20 cellular contexts compared by ENCODE assay signal in genomic region chr11:12211331-12212065, GRCh38.
DNase-seq lines count a peak whose midpoint lies in the region; ATAC-seq, FAIRE-seq and TF ChIP-seq lines count a peak whose summit lies in the region.
"Had no signal": no experiment of that assay in that cellular context is flagged by ENCODE, and none has a peak within 500 bp of the region (broad histone marks: within the 10 kb centered on the region; RNA-seq: fewer than 3 reads in every experiment).

No MANE protein-coding gene starts in this region.

- H3K4me1 Mint-ChIP-seq in T-helper 1 cell treated with Interleukin-12 subunit alpha and Interleukin-12 subunit beta and Interleukin-4 antibody, amounts not matched to agents 30 μg/mL and 1 μg/mL, for 36 hours (ENCODE audit: low read depth) = peaks cover 34% of the 10 kb centered on the region
- peaks cover 14 to 28% of the 10 kb centered on the region in 2 donors for H3K4me1 Mint-ChIP-seq in stimulated activated naive B cell treated with anti-CD40 and anti-IgM and Interleukin-4, amounts not matched to agents 10 μg/mL and 1 μg/mL and 100 μg/mL, for 72 hours

- SMC1A ChIA-PET in GM12878 (lab: Charles Lee; ENCODE audit: uncharacterized antibody, unreplicated experiment) = interaction anchor here (2.1 kb wide), 1 partner anchor 12 kb away, joined by 6 read pairs; no protein-coding TSS in a partner anchor

- no peaks in the 10 kb centered on the region for H3K79me2 ChIP-seq in GM12878 (ENCODE audit: control insufficient read depth, insufficient read depth, low read length)

- TF ChIP-seq CTCF in GM12878 (IDR thresholded peaks at IDR 0.05 in 2 of 3, conservative IDR thresholded peaks at IDR 0.05 in 1 of 3; ENCODE audit: control insufficient read depth in 2 of 3, extremely low read depth in 1 of 3, insufficient read depth in 1 of 3, low read depth in 3 of 3, low read length in 3 of 3) (no peak), breast epithelium (IDR thresholded peaks at IDR 0.05) (no peak)

- H3K36me3 ChIP-seq in GM12878 (ENCODE audit: control insufficient read depth in 2 of 2, insufficient read depth in 2 of 2, low read length in 1 of 2) = no peaks in the 10 kb centered on the region
- H3K36me3 ChIP-seq in breast epithelium = no peaks in the 10 kb centered on the region
- H3K36me3 ChIP-seq: prostate gland had no signal

- H3K27me3 Mint-ChIP-seq in T-helper 1 cell treated with Interleukin-12 subunit alpha and Interleukin-12 subunit beta and Interleukin-4 antibody, amounts not matched to agents 30 μg/mL and 1 μg/mL, for 36 hours (ENCODE audit: low read depth) = no peaks in the 10 kb centered on the region
- H3K27me3 Mint-ChIP-seq in stimulated activated naive B cell treated with anti-CD40 and anti-IgM and Interleukin-4, amounts not matched to agents 10 μg/mL and 1 μg/mL and 100 μg/mL, for 72 hours = peaks cover 24 to 48% of the 10 kb centered on the region in 2 donors
- H3K27me3 Mint-ChIP-seq: activated naive CD8-positive, alpha-beta T cell treated with anti-CD3 and anti-CD28 coated beads, Interleukin-2, amount 10 ng/mL, durations not matched to agents 7 days and 5 days; activated T-cell treated with anti-CD3 and anti-CD28 coated beads, Interleukin-2, amount 50 U/mL, for 24 hours had no signal

- DNase-seq in T-helper 1 cell (no peak), GM12878 (ENCODE audit: low read depth, low spot score) (no peak), breast epithelium (ENCODE audit: low spot score in 2 of 2) (no peak)
- peak; percentile 34 for DNase-seq in stimulated activated naive B cell treated with anti-CD40 and anti-IgM and Interleukin-4, amounts not matched to agents 10 μg/mL and 1 μg/mL and 100 μg/mL, for 72 hours
- DNase-seq: activated naive CD8-positive, alpha-beta T cell treated with anti-CD3 and anti-CD28 coated beads, Interleukin-2, amount 10 ng/mL, durations not matched to agents 7 days and 5 days; activated T-cell treated with anti-CD3 and anti-CD28 coated beads, Interleukin-2, amount 50 U/mL, for 24 hours; dermis blood vessel endothelial cell; DMS 273 treated with DMSO at 0.1 percent for 48 hours; gastrocnemius medialis; left cardiac atrium; NCI-H1417 treated with DMSO at 0.1 percent for 48 hours had no signal

- no peak overlapping the region for H3K9ac ChIP-seq in GM12878 (ENCODE audit: control insufficient read depth, insufficient read depth, low read length)
- H3K9ac ChIP-seq: BLaER1 treated with 17β-estradiol and CSF1 and Interleukin-3, amounts not matched to agents 10 nM and 100 nM had no signal

- no peak overlapping the region for H3K27ac ChIP-seq in GM12878 (ENCODE audit: control insufficient read depth, insufficient read depth)
- no peak overlapping the region for H3K27ac ChIP-seq in breast epithelium
- H3K27ac ChIP-seq: A549; BLaER1 treated with 17β-estradiol and CSF1 and Interleukin-3, amounts not matched to agents 10 nM and 100 nM; gastrocnemius medialis; prostate gland; tibial nerve had no signal

- TF ChIP-seq EP300 in GM12878 (IDR thresholded peaks at IDR 0.05; ENCODE audit: borderline replicate concordance in 1 of 2, control insufficient read depth in 1 of 2, low read depth in 2 of 2, low read length in 2 of 2) = no peak

- no peak for FAIRE-seq in GM12878 (lab: Jason Lieb, UNC)
- FAIRE-seq: A549 had no signal

- H3K9me3 ChIP-seq in GM12878 (replicated peaks; ENCODE audit: control insufficient read depth, insufficient read depth, low read length) (no peaks in the 10 kb centered on the region), breast epithelium (no peaks in the 10 kb centered on the region)
- H3K9me3 ChIP-seq: A549; BLaER1 treated with 17β-estradiol and CSF1 and Interleukin-3, amounts not matched to agents 10 nM and 100 nM; gastrocnemius medialis; prostate gland; tibial nerve had no signal

- TF ChIP-seq POLR2A in GM12878 (IDR thresholded peaks at IDR 0.05; ENCODE audit: low read depth, low read length) (no peak), breast epithelium (IDR thresholded peaks at IDR 0.05) (no peak)

- peak overlapping the region; percentile 60 for H3K27ac Mint-ChIP-seq in T-helper 1 cell treated with Interleukin-12 subunit alpha and Interleukin-12 subunit beta and Interleukin-4 antibody, amounts not matched to agents 30 μg/mL and 1 μg/mL, for 36 hours
- peak overlapping the region; percentile 37 for H3K27ac Mint-ChIP-seq in stimulated activated naive B cell treated with anti-CD40 and anti-IgM and Interleukin-4, amounts not matched to agents 10 μg/mL and 1 μg/mL and 100 μg/mL, for 72 hours
- H3K27ac Mint-ChIP-seq: activated naive CD8-positive, alpha-beta T cell treated with anti-CD3 and anti-CD28 coated beads, Interleukin-2, amount 10 ng/mL, durations not matched to agents 7 days and 5 days; activated T-cell treated with anti-CD3 and anti-CD28 coated beads, Interleukin-2, amount 50 U/mL, for 24 hours; nephron had no signal

- RAD21 ChIA-PET in GM12878 (lab: Charles Lee; ENCODE audit: unreplicated experiment) = no interaction called here

- H3K4me1 ChIP-seq in GM12878 (ENCODE audit: control insufficient read depth, insufficient read depth, low read length) (0 out of 2 replicates have a peak, but pooled peaks cover 3% of the 10 kb centered on the region), breast epithelium (no peaks in the 10 kb centered on the region)
- H3K4me1 ChIP-seq: gastrocnemius medialis had no signal

- no peaks in the 10 kb centered on the region for H3K9me3 Mint-ChIP-seq in T-helper 1 cell treated with Interleukin-12 subunit alpha and Interleukin-12 subunit beta and Interleukin-4 antibody, amounts not matched to agents 30 μg/mL and 1 μg/mL, for 36 hours
- H3K9me3 Mint-ChIP-seq in stimulated activated naive B cell treated with anti-CD40 and anti-IgM and Interleukin-4, amounts not matched to agents 10 μg/mL and 1 μg/mL and 100 μg/mL, for 72 hours = no peaks in the 10 kb centered on the region
- H3K9me3 Mint-ChIP-seq: activated naive CD8-positive, alpha-beta T cell treated with anti-CD3 and anti-CD28 coated beads, Interleukin-2, amount 10 ng/mL, durations not matched to agents 7 days and 5 days; activated T-cell treated with anti-CD3 and anti-CD28 coated beads, Interleukin-2, amount 50 U/mL, for 24 hours; nephron had no signal

- H3K4me3 Mint-ChIP-seq in T-helper 1 cell treated with Interleukin-12 subunit alpha and Interleukin-12 subunit beta and Interleukin-4 antibody, amounts not matched to agents 30 μg/mL and 1 μg/mL, for 36 hours = no peak overlapping the region
- H3K4me3 Mint-ChIP-seq in stimulated activated naive B cell treated with anti-CD40 and anti-IgM and Interleukin-4, amounts not matched to agents 10 μg/mL and 1 μg/mL and 100 μg/mL, for 72 hours = no peak overlapping the region
- H3K4me3 Mint-ChIP-seq: activated naive CD8-positive, alpha-beta T cell treated with anti-CD3 and anti-CD28 coated beads, Interleukin-2, amount 10 ng/mL, durations not matched to agents 7 days and 5 days; activated T-cell treated with anti-CD3 and anti-CD28 coated beads, Interleukin-2, amount 50 U/mL, for 24 hours; nephron had no signal

- H3K4me3 ChIP-seq in GM12878 (no peak overlapping the region), breast epithelium (no peak overlapping the region)
- H3K4me3 ChIP-seq: A549; BLaER1 treated with 17β-estradiol and CSF1 and Interleukin-3, amounts not matched to agents 10 nM and 100 nM; gastrocnemius medialis; prostate gland; tibial nerve had no signal

- no peaks in the 10 kb centered on the region; a peak in 1 of 4 replicates for H3K27me3 ChIP-seq in GM12878 (replicated peaks in 1 of 2; ENCODE audit: control insufficient read depth in 2 of 2, insufficient read depth in 2 of 2, low read length in 1 of 2)
- H3K27me3 ChIP-seq in breast epithelium = no peaks in the 10 kb centered on the region
- H3K27me3 ChIP-seq: BLaER1 treated with 17β-estradiol and CSF1 and Interleukin-3, amounts not matched to agents 10 nM and 100 nM; gastrocnemius medialis; tibial nerve had no signal

- CTCF ChIA-PET in GM12878 (lab: Yijun Ruan, JAX) = interaction anchor here (0.9 kb wide), 1 partner anchor 16 kb away, joined by 4 read pairs; no protein-coding TSS in a partner anchor

- ATAC-seq in HG02870 (IDR thresholded peaks at IDR 0.05; ENCODE audit: unreplicated experiment) = peak; percentile 45
- ATAC-seq in GM12878 = peak; percentile 52
- peak; percentile 80 to 89 for ATAC-seq in stimulated activated naive B cell treated with anti-CD40 and anti-IgM and Interleukin-4, amounts not matched to agents 10 μg/mL and 1 μg/mL and 100 μg/mL, for 72 hours (replicated peaks)
- ATAC-seq in GM19455 (IDR thresholded peaks at IDR 0.05; ENCODE audit: unreplicated experiment) = no peak
- ATAC-seq in HG03521 (IDR thresholded peaks at IDR 0.05; ENCODE audit: unreplicated experiment) = no peak
- ATAC-seq: A549, gastrocnemius medialis, left cardiac atrium had no signal

- no peak overlapping the region for H3K4me2 ChIP-seq in GM12878 (ENCODE audit: control insufficient read depth, insufficient read depth)
- H3K4me2 ChIP-seq: A549 had no signal

- H4K20me1 ChIP-seq in GM12878 (ENCODE audit: control insufficient read depth, insufficient read depth) = no peaks in the 10 kb centered on the region
- H4K20me1 ChIP-seq: BLaER1 treated with 17β-estradiol and CSF1 and Interleukin-3, amounts not matched to agents 10 nM and 100 nM had no signal

- intact Hi-C loops in GM12878 (cut with micrococcal nuclease; ENCODE audit: unreplicated experiment) = no loop called here
- intact Hi-C loops in breast epithelium (cut with DNase I; ENCODE audit: low total_unique reads) = no loop called here

- no peak for TF ChIP-seq RAD21 in GM12878 (IDR thresholded peaks at IDR 0.05; ENCODE audit: insufficient read depth, low read depth, low read length)

- WGBS in GM12878 (ENCODE audit: insufficient coverage, insufficient replicate concordance, low lambda C conversion rate, missing lambda C conversion rate) = 71% methylated on average over 7 of the region's 7 CpGs

- BruUV-seq in GM12878 (replicated peaks; lab: Mats Ljungman, UMichigan) = no TSS peak

- peaks cover 61% of the 10 kb centered on the region for H3K36me3 Mint-ChIP-seq in T-helper 1 cell treated with Interleukin-12 subunit alpha and Interleukin-12 subunit beta and Interleukin-4 antibody, amounts not matched to agents 30 μg/mL and 1 μg/mL, for 36 hours (ENCODE audit: low read depth)
- H3K36me3 Mint-ChIP-seq in stimulated activated naive B cell treated with anti-CD40 and anti-IgM and Interleukin-4, amounts not matched to agents 10 μg/mL and 1 μg/mL and 100 μg/mL, for 72 hours = no peaks in the 10 kb centered on the region

- no peak overlapping the region for H2AFZ ChIP-seq in GM12878 (ENCODE audit: control insufficient read depth, low read depth, low read length)

- POLR2A ChIA-PET in GM12878 (lab: Charles Lee) = no interaction called here

- in situ Hi-C loops in GM12878 (cut with MboI) = no loop called here

TF ChIP-seq in GM12878, 131 proteins besides CTCF, POLR2A, EP300 and RAD21 (continues in another document):
- TF ChIP-seq YY1 (IDR thresholded peaks at IDR 0.05; ENCODE audit: low read depth, low read length) (0 out of 2 replicates have a peak, but pooled peaks have one; percentile 19), GABPA (IDR thresholded peaks at IDR 0.05; ENCODE audit: low read depth) (no peak), BRCA1 (IDR thresholded peaks at IDR 0.05; ENCODE audit: low read depth, low read length) (no peak), NFXL1 (IDR thresholded peaks at IDR 0.05; ENCODE audit: borderline replicate concordance) (no peak)

Comparison
In these comparisons a context has a peak if more than half of its experiments do, and no peak if none do; other contexts are left out.
1. ATAC-seq: peak in HG02870 (single experiment), GM12878 (single experiment) and stimulated activated naive B cell treated with anti-CD40 and anti-IgM and Interleukin-4, amounts not matched to agents 10 μg/mL and 1 μg/mL and 100 μg/mL, for 72 hours (2 of 2); none in GM19455 (single experiment) and HG03521 (single experiment).